In genomic region chr15:51727141-51727897, GRCh38 we compare ENCODE assay signal across 10 cellular contexts. TPM values are rescaled to one million over a fixed set of nuclear protein-coding genes. Genes with fewer than 3 reads are reported as not detected.
A peak's percentile ranks its signal among the peaks of the same experiment; 100 is the strongest.
DNase-seq lines count a peak whose midpoint lies in the region; ATAC-seq, FAIRE-seq and TF ChIP-seq lines count a peak whose summit lies in the region.
"Had no signal": no experiment of that assay in that cellular context is flagged by ENCODE, and none has a peak within 500 bp of the region (broad histone marks: within the 10 kb centered on the region; RNA-seq: fewer than 3 reads in every experiment).

No MANE protein-coding gene starts in this region.

- no peak for TF ChIP-seq EP300 in GM12878 (IDR thresholded peaks at IDR 0.05; ENCODE audit: borderline replicate concordance in 1 of 2, control insufficient read depth in 1 of 2, low read depth in 2 of 2, low read length in 2 of 2)

- H3K4me1 Mint-ChIP-seq in natural killer cell: peaks cover 57 to 60% of the 10 kb centered on the region in 2 donors

- peaks cover 55% of the 10 kb centered on the region for H3K79me2 ChIP-seq in GM12878 (ENCODE audit: control insufficient read depth, insufficient read depth, low read length)

- ATAC-seq in GM12878 (peak; percentile 60), natural killer cell (peak in 2 of 3 donors; percentile 19 to 51), left lung (no peak)

- no peaks in the 10 kb centered on the region for H3K27me3 Mint-ChIP-seq in natural killer cell (ENCODE audit: low read depth in 2 of 2)

- POLR2A ChIA-PET in GM12878 (lab: Charles Lee): interaction anchor here (0.6 to 2.5 kb wide), 2 partner anchors 9 to 525 kb away, joined by 3 to 9 read pairs; no protein-coding TSS in a partner anchor

- peak overlapping the region; percentile 3 for H3K4me2 ChIP-seq in GM12878 (ENCODE audit: control insufficient read depth, insufficient read depth)

- peaks cover 37% of the 10 kb centered on the region for H3K4me1 ChIP-seq in GM12878 (ENCODE audit: control insufficient read depth, insufficient read depth, low read length)
- peaks cover 10 to 40% of the 10 kb centered on the region in 2 donors for H3K4me1 ChIP-seq in left lung

- H2AFZ ChIP-seq in GM12878 (ENCODE audit: control insufficient read depth, low read depth, low read length): no peak overlapping the region

- no peak overlapping the region for H3K4me3 ChIP-seq in GM12878
- H3K4me3 ChIP-seq in left lung: no peak overlapping the region

- H3K27ac ChIP-seq in GM12878 (ENCODE audit: control insufficient read depth, insufficient read depth) (no peak overlapping the region), left lung (no peak overlapping the region)

- TF ChIP-seq RAD21 in GM12878 (IDR thresholded peaks at IDR 0.05; ENCODE audit: insufficient read depth, low read depth, low read length): 0 out of 2 replicates have a peak, but pooled peaks have one; percentile 2

- peaks cover 3% of the 10 kb centered on the region; the same call in 1 of the 2 replicates for H4K20me1 ChIP-seq in GM12878 (ENCODE audit: control insufficient read depth, insufficient read depth)

- peak overlapping the region; percentile 17 to 57 for H3K27ac Mint-ChIP-seq in natural killer cell

- intact Hi-C loops in GM12878 (cut with micrococcal nuclease; ENCODE audit: unreplicated experiment) (no loop called here), natural killer cell (cut with micrococcal nuclease) (no loop called here), left lung (cut with DNase I) (no loop called here)

- TF ChIP-seq POLR2A in GM12878 (IDR thresholded peaks at IDR 0.05; ENCODE audit: low read depth, low read length): no peak

- BruUV-seq in GM12878 (replicated peaks; lab: Mats Ljungman, UMichigan): no TSS peak

- DNase-seq in DMS53 (lab: John Stamatoyannopoulos, UW): peak; percentile 21
- no peak for DNase-seq in DMS53 treated with DMSO at 0.1 percent for 48 hours (lab: John Stamatoyannopoulos, UW; ENCODE audit: unreplicated experiment)
- DNase-seq in HCEC 1CT: peak; percentile 59
- DNase-seq in GM12878 (ENCODE audit: low read depth, low spot score): no peak
- no peak for DNase-seq in natural killer cell
- DNase-seq in HuH-7 (ENCODE audit: low spot score): no peak
- DNase-seq in left lung: no peak
- no peak for DNase-seq in NCI-H1417 treated with DMSO at 0.1 percent for 48 hours (lab: John Stamatoyannopoulos, UW)
- DNase-seq: 8988T, activated gamma-delta T cell had no signal

- TF ChIP-seq CTCF in GM12878 (IDR thresholded peaks at IDR 0.05 in 2 of 3, conservative IDR thresholded peaks at IDR 0.05 in 1 of 3; ENCODE audit: control insufficient read depth in 2 of 3, extremely low read depth in 1 of 3, insufficient read depth in 1 of 3, low read depth in 3 of 3, low read length in 3 of 3) (peak; percentile 18 to 42 (median 42); a peak in 3 of 6 replicates), natural killer cell (IDR thresholded peaks at IDR 0.05) (no peak), left lung (IDR thresholded peaks at IDR 0.05) (no peak)

- H3K9ac ChIP-seq in GM12878 (ENCODE audit: control insufficient read depth, insufficient read depth, low read length): no peak overlapping the region

- RAD21 ChIA-PET in GM12878 (lab: Charles Lee; ENCODE audit: unreplicated experiment): interaction anchor here (4.4 kb wide), 1 partner anchor 11 kb away, joined by 27 read pairs; the partner anchor contains the start of gene LYSMD2

- CTCF ChIA-PET in GM12878 (lab: Yijun Ruan, JAX): interaction anchor here (1.0 to 3.2 kb wide), 7 partner anchors 9 to 77 kb away, joined by 3 to 15 read pairs (median 4); no protein-coding TSS in a partner anchor

- H3K4me3 Mint-ChIP-seq in natural killer cell: no peak overlapping the region

- SMC1A ChIA-PET in GM12878 (lab: Charles Lee; ENCODE audit: uncharacterized antibody, unreplicated experiment): interaction anchor here (1.4 to 1.8 kb wide), 3 partner anchors 7 to 40 kb away, joined by 3 to 9 read pairs (median 6); no protein-coding TSS in a partner anchor

- 92% methylated on average over 4 of the region's 4 CpGs for WGBS in GM12878 (ENCODE audit: insufficient coverage, insufficient replicate concordance, low lambda C conversion rate, missing lambda C conversion rate)

- peaks cover 0 to 7% of the 10 kb centered on the region in 2 experiments; a peak in 2 of 4 replicates for H3K36me3 ChIP-seq in GM12878 (ENCODE audit: control insufficient read depth in 2 of 2, insufficient read depth in 2 of 2, low read length in 1 of 2)
- no peaks in the 10 kb centered on the region for H3K36me3 ChIP-seq in left lung

- H3K27me3 ChIP-seq in GM12878 (replicated peaks in 1 of 2; ENCODE audit: control insufficient read depth in 2 of 2, insufficient read depth in 2 of 2, low read length in 1 of 2): no peaks in the 10 kb centered on the region
- no peaks in the 10 kb centered on the region for H3K27me3 ChIP-seq in left lung

- H3K36me3 Mint-ChIP-seq in natural killer cell: no peaks in the 10 kb centered on the region

- H3K9me3 ChIP-seq in GM12878 (replicated peaks; ENCODE audit: control insufficient read depth, insufficient read depth, low read length) (no peaks in the 10 kb centered on the region), left lung (no peaks in the 10 kb centered on the region)

- in situ Hi-C loops in GM12878 (cut with MboI): no loop called here

- no peaks in the 10 kb centered on the region for H3K9me3 Mint-ChIP-seq in natural killer cell

- no peak for FAIRE-seq in GM12878 (lab: Jason Lieb, UNC)

RNA-seq across cellular contexts. Expression of gene LYSMD2, which starts 10.1 kb away (rescaled TPM):
- total RNA-seq in GM12878 (2013; cell fraction: nucleolus; rRNA removed): 6.2 and 7.8 TPM in 2 replicates
- total RNA-seq in GM12878 (2014; rRNA removed): 36.8 and 51.3 TPM in 2 replicates
- total RNA-seq in GM12878 (2014; rRNA removed; fragmentation: Illumina TruSeq; extraction: Trizol): 42.4 and 44.4 TPM in 2 replicates
- 41.9 and 42.1 TPM in 2 replicates for total RNA-seq in GM12878 (2021)
- polyA plus RNA-seq in GM12878 (2011; ENCODE audit: low read depth): 10.6 TPM
- polyA plus RNA-seq in GM12878 (2011; rRNA removed): 61.2 and 96.0 TPM in 2 replicates
- polyA plus RNA-seq in GM12878 (2011; cell fraction: cytosol; rRNA removed): 19.3 and 34.3 TPM in 2 replicates
- polyA plus RNA-seq in GM12878 (2011; cell fraction: nucleus; rRNA removed): 18.3 and 18.4 TPM in 2 replicates
- 12.4 and 16.1 TPM in 2 replicates for polyA plus RNA-seq in GM12878 (2012)
- polyA plus RNA-seq in GM12878 (2014; fragmentation: Illumina TruSeq; extraction: Trizol): 40.3 and 50.4 TPM in 2 replicates
- polyA plus RNA-seq in GM12878 (2014; fragmentation: Nextera tagmentation; extraction: Ambion mirVana): 10 to 100 TPM; 30.5 to 61.3 TPM
- polyA plus RNA-seq in GM12878 (2014; rRNA removed): 40.9 and 48.5 TPM in 2 replicates
- 10 to 100 TPM; 49.4 to 54.9 TPM for polyA plus RNA-seq in GM12878 (2016; fragmentation: Nextera tagmentation; extraction: Ambion mirVana)
- 8.7 and 9.4 TPM in 2 replicates for polyA minus RNA-seq in GM12878 (2011; rRNA and poly(A)+ RNA removed)
- polyA minus RNA-seq in GM12878 (2011; cell fraction: cytosol; rRNA and poly(A)+ RNA removed): 5.3 and 8.7 TPM in 2 replicates
- 3.6 and 6.5 TPM in 2 replicates for polyA minus RNA-seq in GM12878 (2011; cell fraction: nucleus; rRNA and poly(A)+ RNA removed)
- 10 to 100 TPM in 1 of 3 donors, 1 to 10 TPM in 2; 8.1 to 13.6 (median 8.6) TPM for total RNA-seq in natural killer cell
- 10 to 100 TPM; 12.7 to 19.6 TPM for total RNA-seq in left lung

RNA-seq across cellular contexts. Expression of gene TMOD2, which starts 24.1 kb away (rescaled TPM):
- total RNA-seq in GM12878 (2013; cell fraction: nucleolus; rRNA removed): 8.5 and 10.5 TPM in 2 replicates
- total RNA-seq in GM12878 (2014; rRNA removed) (9.1 and 10.8 TPM in 2 replicates), GM12878 (2014; rRNA removed; fragmentation: Illumina TruSeq; extraction: Trizol) (12.6 and 13.9 TPM in 2 replicates), GM12878 (2021) (13.0 and 15.2 TPM in 2 replicates), natural killer cell (1 to 10 TPM; 1.6 to 4.7 (median 1.6) TPM), left lung (10 to 100 TPM; 10.8 to 11.3 TPM)
- 4.4 TPM for polyA plus RNA-seq in GM12878 (2011; ENCODE audit: low read depth)
- polyA plus RNA-seq in GM12878 (2011; rRNA removed) (0.61 and 0.66 TPM in 2 replicates), GM12878 (2014; fragmentation: Illumina TruSeq; extraction: Trizol) (10.5 and 16.0 TPM in 2 replicates), GM12878 (2014; fragmentation: Nextera tagmentation; extraction: Ambion mirVana) (1 to 10 TPM; 1.6 to 1.7 TPM), GM12878 (2014; rRNA removed) (6.9 and 7.6 TPM in 2 replicates), GM12878 (2016; fragmentation: Nextera tagmentation; extraction: Ambion mirVana) (1 to 10 TPM; 4.7 to 5.1 TPM)
- polyA plus RNA-seq in GM12878 (2011; cell fraction: cytosol; rRNA removed): 0.22 and 0.24 TPM in 2 replicates
- polyA plus RNA-seq in GM12878 (2011; cell fraction: nucleus; rRNA removed): 0.54 and 0.86 TPM in 2 replicates
- 1.0 and 1.8 TPM in 2 replicates for polyA plus RNA-seq in GM12878 (2012)
- 0.41 and 0.59 TPM in 2 replicates for polyA minus RNA-seq in GM12878 (2011; rRNA and poly(A)+ RNA removed)
- polyA minus RNA-seq in GM12878 (2011; cell fraction: cytosol; rRNA and poly(A)+ RNA removed): 0.13 TPM in 1 of 2 replicates, not detected in the other
- 0.36 and 0.86 TPM in 2 replicates for polyA minus RNA-seq in GM12878 (2011; cell fraction: nucleus; rRNA and poly(A)+ RNA removed)

RNA-seq across cellular contexts. Expression of gene SCG3, which starts 46.0 kb away (rescaled TPM):
- total RNA-seq in GM12878 (2013; cell fraction: nucleolus; rRNA removed): not detected in 2 replicates
- total RNA-seq in GM12878 (2014; rRNA removed): not detected in 2 replicates
- not detected in 2 replicates for total RNA-seq in GM12878 (2014; rRNA removed; fragmentation: Illumina TruSeq; extraction: Trizol)
- not detected in 2 replicates for total RNA-seq in GM12878 (2021)
- not detected for polyA plus RNA-seq in GM12878 (2011; ENCODE audit: low read depth)
- not detected in 2 replicates for polyA plus RNA-seq in GM12878 (2011; rRNA removed)
- not detected in 2 replicates for polyA plus RNA-seq in GM12878 (2011; cell fraction: cytosol; rRNA removed)
- polyA plus RNA-seq in GM12878 (2011; cell fraction: nucleus; rRNA removed): not detected in 2 replicates
- polyA plus RNA-seq in GM12878 (2012): not detected in 2 replicates
- 0.03 TPM in 1 of 2 replicates, not detected in the other for polyA plus RNA-seq in GM12878 (2014; fragmentation: Illumina TruSeq; extraction: Trizol)
- not detected for polyA plus RNA-seq in GM12878 (2014; fragmentation: Nextera tagmentation; extraction: Ambion mirVana)
- not detected in 2 replicates for polyA plus RNA-seq in GM12878 (2014; rRNA removed)
- polyA plus RNA-seq in GM12878 (2016; fragmentation: Nextera tagmentation; extraction: Ambion mirVana): under 1 TPM; 0.04 to 0.15 TPM
- not detected in 2 replicates for polyA minus RNA-seq in GM12878 (2011; rRNA and poly(A)+ RNA removed)
- not detected in 2 replicates for polyA minus RNA-seq in GM12878 (2011; cell fraction: cytosol; rRNA and poly(A)+ RNA removed)
- polyA minus RNA-seq in GM12878 (2011; cell fraction: nucleus; rRNA and poly(A)+ RNA removed): not detected in 2 replicates
- not detected for total RNA-seq in natural killer cell
- under 1 TPM in 1 of 2 donors, not detected in 1; 0.12 TPM for total RNA-seq in left lung

Comparison
In these comparisons a context has a peak if more than half of its experiments do, and no peak if none do; other contexts are left out.
1. DNase-seq: peak in DMS53 (single experiment) and HCEC 1CT (single experiment); none in DMS53 treated with DMSO at 0.1 percent for 48 hours (single experiment), GM12878 (single experiment), natural killer cell (single experiment), HuH-7 (single experiment), left lung (0 of 2) and NCI-H1417 treated with DMSO at 0.1 percent for 48 hours (single experiment).
2. CTCF ChIP-seq: peak in GM12878 (3 of 3); none in natural killer cell (single experiment) and left lung (0 of 2).